In the genomic region with DNA sequence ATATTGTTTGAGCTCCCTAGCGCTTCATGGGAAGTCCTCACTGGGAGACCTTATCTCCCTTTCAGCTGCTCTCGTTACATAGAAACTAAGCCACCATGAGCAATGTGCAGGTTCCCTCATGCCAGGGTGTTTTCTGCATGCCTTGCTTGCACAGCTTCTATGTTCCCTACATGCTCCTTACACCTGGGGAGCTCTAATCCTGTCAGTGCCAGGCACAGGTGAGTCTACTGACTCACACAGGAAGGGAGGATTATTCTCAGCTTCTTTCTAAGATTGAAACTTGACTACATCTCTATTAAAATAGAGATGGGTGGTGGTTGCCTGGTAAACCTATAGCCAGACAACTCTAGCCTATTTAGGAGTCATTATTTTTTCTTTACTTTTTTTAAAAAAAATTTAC, we compare ENCODE assay signal across 1 cellular context.
TF ChIP-seq lines count a peak whose summit lies in the region.

No MANE protein-coding gene starts in this region.

TF ChIP-seq in H1, 55 proteins besides CTCF, POLR2A, EP300 and RAD21 (continued from another document):
- TF ChIP-seq, protein P1, sequence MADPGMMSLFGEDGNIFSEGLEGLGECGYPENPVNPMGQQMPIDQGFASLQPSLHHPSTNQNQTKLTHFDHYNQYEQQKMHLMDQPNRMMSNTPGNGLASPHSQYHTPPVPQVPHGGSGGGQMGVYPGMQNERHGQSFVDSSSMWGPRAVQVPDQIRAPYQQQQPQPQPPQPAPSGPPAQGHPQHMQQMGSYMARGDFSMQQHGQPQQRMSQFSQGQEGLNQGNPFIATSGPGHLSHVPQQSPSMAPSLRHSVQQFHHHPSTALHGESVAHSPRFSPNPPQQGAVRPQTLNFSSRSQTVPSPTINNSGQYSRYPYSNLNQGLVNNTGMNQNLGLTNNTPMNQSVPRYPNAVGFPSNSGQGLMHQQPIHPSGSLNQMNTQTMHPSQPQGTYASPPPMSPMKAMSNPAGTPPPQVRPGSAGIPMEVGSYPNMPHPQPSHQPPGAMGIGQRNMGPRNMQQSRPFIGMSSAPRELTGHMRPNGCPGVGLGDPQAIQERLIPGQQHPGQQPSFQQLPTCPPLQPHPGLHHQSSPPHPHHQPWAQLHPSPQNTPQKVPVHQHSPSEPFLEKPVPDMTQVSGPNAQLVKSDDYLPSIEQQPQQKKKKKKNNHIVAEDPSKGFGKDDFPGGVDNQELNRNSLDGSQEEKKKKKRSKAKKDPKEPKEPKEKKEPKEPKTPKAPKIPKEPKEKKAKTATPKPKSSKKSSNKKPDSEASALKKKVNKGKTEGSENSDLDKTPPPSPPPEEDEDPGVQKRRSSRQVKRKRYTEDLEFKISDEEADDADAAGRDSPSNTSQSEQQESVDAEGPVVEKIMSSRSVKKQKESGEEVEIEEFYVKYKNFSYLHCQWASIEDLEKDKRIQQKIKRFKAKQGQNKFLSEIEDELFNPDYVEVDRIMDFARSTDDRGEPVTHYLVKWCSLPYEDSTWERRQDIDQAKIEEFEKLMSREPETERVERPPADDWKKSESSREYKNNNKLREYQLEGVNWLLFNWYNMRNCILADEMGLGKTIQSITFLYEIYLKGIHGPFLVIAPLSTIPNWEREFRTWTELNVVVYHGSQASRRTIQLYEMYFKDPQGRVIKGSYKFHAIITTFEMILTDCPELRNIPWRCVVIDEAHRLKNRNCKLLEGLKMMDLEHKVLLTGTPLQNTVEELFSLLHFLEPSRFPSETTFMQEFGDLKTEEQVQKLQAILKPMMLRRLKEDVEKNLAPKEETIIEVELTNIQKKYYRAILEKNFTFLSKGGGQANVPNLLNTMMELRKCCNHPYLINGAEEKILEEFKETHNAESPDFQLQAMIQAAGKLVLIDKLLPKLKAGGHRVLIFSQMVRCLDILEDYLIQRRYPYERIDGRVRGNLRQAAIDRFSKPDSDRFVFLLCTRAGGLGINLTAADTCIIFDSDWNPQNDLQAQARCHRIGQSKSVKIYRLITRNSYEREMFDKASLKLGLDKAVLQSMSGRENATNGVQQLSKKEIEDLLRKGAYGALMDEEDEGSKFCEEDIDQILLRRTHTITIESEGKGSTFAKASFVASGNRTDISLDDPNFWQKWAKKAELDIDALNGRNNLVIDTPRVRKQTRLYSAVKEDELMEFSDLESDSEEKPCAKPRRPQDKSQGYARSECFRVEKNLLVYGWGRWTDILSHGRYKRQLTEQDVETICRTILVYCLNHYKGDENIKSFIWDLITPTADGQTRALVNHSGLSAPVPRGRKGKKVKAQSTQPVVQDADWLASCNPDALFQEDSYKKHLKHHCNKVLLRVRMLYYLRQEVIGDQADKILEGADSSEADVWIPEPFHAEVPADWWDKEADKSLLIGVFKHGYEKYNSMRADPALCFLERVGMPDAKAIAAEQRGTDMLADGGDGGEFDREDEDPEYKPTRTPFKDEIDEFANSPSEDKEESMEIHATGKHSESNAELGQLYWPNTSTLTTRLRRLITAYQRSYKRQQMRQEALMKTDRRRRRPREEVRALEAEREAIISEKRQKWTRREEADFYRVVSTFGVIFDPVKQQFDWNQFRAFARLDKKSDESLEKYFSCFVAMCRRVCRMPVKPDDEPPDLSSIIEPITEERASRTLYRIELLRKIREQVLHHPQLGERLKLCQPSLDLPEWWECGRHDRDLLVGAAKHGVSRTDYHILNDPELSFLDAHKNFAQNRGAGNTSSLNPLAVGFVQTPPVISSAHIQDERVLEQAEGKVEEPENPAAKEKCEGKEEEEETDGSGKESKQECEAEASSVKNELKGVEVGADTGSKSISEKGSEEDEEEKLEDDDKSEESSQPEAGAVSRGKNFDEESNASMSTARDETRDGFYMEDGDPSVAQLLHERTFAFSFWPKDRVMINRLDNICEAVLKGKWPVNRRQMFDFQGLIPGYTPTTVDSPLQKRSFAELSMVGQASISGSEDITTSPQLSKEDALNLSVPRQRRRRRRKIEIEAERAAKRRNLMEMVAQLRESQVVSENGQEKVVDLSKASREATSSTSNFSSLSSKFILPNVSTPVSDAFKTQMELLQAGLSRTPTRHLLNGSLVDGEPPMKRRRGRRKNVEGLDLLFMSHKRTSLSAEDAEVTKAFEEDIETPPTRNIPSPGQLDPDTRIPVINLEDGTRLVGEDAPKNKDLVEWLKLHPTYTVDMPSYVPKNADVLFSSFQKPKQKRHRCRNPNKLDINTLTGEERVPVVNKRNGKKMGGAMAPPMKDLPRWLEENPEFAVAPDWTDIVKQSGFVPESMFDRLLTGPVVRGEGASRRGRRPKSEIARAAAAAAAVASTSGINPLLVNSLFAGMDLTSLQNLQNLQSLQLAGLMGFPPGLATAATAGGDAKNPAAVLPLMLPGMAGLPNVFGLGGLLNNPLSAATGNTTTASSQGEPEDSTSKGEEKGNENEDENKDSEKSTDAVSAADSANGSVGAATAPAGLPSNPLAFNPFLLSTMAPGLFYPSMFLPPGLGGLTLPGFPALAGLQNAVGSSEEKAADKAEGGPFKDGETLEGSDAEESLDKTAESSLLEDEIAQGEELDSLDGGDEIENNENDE (IDR thresholded peaks at IDR 0.05; ENCODE audit: insufficient replicate concordance, low read length) = no peak
- TF ChIP-seq CREB1 (IDR thresholded peaks at IDR 0.05) (no peak), YY1 (IDR thresholded peaks at IDR 0.05; ENCODE audit: low read depth, low read length) (no peak), EZH2 (IDR thresholded peaks at IDR 0.05; ENCODE audit: low read depth, low read length, severe bottlenecking) (no peak), HDAC2 (IDR thresholded peaks at IDR 0.05; ENCODE audit: borderline replicate concordance in 1 of 2, low read depth in 2 of 2, low read length in 2 of 2) (no peak), SAP30 (IDR thresholded peaks at IDR 0.05; ENCODE audit: insufficient read depth, insufficient replicate concordance, low read length) (no peak), SIX5 (IDR thresholded peaks at IDR 0.05; ENCODE audit: low read depth, low read length) (no peak), CHD1 (IDR thresholded peaks at IDR 0.05; ENCODE audit: low read depth, low read length) (no peak), EGR1 (IDR thresholded peaks at IDR 0.05; ENCODE audit: borderline replicate concordance, low read depth, low read length) (no peak), TAF7 (optimal IDR thresholded peaks at IDR 0.05; ENCODE audit: borderline replicate concordance, low read depth, low read length) (no peak), NANOG (IDR thresholded peaks at IDR 0.05; ENCODE audit: insufficient read depth, low read depth, low read length, poor library complexity, severe bottlenecking) (no peak), TCF12 (IDR thresholded peaks at IDR 0.05; ENCODE audit: low read depth, low read length) (no peak)
- TF ChIP-seq, protein P2, sequence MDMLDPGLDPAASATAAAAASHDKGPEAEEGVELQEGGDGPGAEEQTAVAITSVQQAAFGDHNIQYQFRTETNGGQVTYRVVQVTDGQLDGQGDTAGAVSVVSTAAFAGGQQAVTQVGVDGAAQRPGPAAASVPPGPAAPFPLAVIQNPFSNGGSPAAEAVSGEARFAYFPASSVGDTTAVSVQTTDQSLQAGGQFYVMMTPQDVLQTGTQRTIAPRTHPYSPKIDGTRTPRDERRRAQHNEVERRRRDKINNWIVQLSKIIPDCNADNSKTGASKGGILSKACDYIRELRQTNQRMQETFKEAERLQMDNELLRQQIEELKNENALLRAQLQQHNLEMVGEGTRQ (IDR thresholded peaks at IDR 0.05; ENCODE audit: low read length) = no peak
